9 cellular contexts compared by ENCODE assay signal in the genomic region with DNA sequence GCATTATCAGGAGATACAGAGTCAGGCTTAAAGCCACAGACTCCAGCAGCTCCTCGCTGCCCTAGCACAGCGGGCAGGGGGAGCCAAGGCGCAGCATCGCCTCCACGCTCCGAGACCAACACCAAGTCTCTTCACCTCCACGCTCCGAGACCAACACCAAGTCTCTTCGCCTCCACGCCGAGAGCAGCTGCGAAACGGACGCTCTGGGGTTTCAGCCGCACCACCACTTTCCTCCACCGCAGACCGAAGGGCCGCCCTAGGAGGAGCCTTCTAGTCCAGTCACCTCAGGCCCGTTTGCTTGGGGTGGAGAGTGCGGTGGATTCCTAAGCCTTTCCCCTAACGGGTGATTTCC. TPM values are rescaled to one million over a fixed set of nuclear protein-coding genes. Genes with fewer than 3 reads are reported as not detected.
A peak's percentile ranks its signal among the peaks of the same experiment; 100 is the strongest.
DNase-seq lines count a peak whose midpoint lies in the region; ATAC-seq, FAIRE-seq and TF ChIP-seq lines count a peak whose summit lies in the region.
"Had no signal": no experiment of that assay in that cellular context is flagged by ENCODE, and none has a peak within 500 bp of the region (broad histone marks: within the 10 kb centered on the region; RNA-seq: fewer than 3 reads in every experiment).

No MANE protein-coding gene starts in this region.

- H3K4me3 ChIP-seq in SU-DHL-6 (ENCODE audit: insufficient read depth, low read length, poor library complexity, severe bottlenecking) (peak overlapping the region; percentile 68), iPS-20b (ENCODE audit: low read length) (peak overlapping the region; percentile 83), skeletal muscle satellite cell (ENCODE audit: low read length) (peak overlapping the region; percentile 94)

- H3K79me2 ChIP-seq in SU-DHL-6 (ENCODE audit: insufficient read depth, low read length), result no peaks in the 10 kb centered on the region

- H3F3A ChIP-seq in SU-DHL-6 (ENCODE audit: insufficient read depth), result peaks cover 8% of the 10 kb centered on the region; the same call in 1 of the 2 replicates

- H3K9me3 ChIP-seq in SU-DHL-6 (ENCODE audit: insufficient read depth, low read length) (no peaks in the 10 kb centered on the region), iPS-20b (ENCODE audit: insufficient read depth, low read depth, low read length) (no peaks in the 10 kb centered on the region), skeletal muscle satellite cell (replicated peaks; ENCODE audit: low read length) (no peaks in the 10 kb centered on the region)

- FAIRE-seq in D721Med (lab: Jason Lieb, UNC), result no peak
- FAIRE-seq: islet of Langerhans had no signal

- peak overlapping the region; percentile 92 for H2AFZ ChIP-seq in SU-DHL-6 (ENCODE audit: low read depth, low read length, severe bottlenecking)

- H4K20me1 ChIP-seq in SU-DHL-6 (ENCODE audit: low read depth, low read length), result 0 out of 2 replicates have a peak, but pooled peaks cover 3% of the 10 kb centered on the region

- TF ChIP-seq CTCF in D721Med (IDR thresholded peaks at IDR 0.05; ENCODE audit: insufficient read depth, missing control alignments) (peak; percentile 13), SU-DHL-6 (IDR thresholded peaks at IDR 0.05; ENCODE audit: insufficient read depth, low read length, poor library complexity, severe bottlenecking) (no peak)

- no peak for DNase-seq in D721Med (ENCODE audit: insufficient read length, low spot score)
- DNase-seq in HK-2 (ENCODE audit: unreplicated experiment), result peak; percentile 50
- peak; percentile 21 to 61 for DNase-seq in T47D (ENCODE audit: low read depth in 1 of 2, low spot score in 1 of 2)
- DNase-seq in effector CD4-positive, alpha-beta T cell, result no peak

- no peaks in the 10 kb centered on the region for H3K27me3 ChIP-seq in SU-DHL-6 (ENCODE audit: low read length)
- peaks cover 22% of the 10 kb centered on the region for H3K27me3 ChIP-seq in iPS-20b (ENCODE audit: insufficient read depth, low read length)
- H3K27me3 ChIP-seq in skeletal muscle satellite cell (ENCODE audit: control insufficient read depth, insufficient read depth, low read length), result no peaks in the 10 kb centered on the region

- in situ Hi-C loops in T47D (cut with HindIII; ENCODE audit: low pct_unique_long_range_greater_than_20kb, low sequenced_read_pairs), result no loop called here

- H3K36me3 ChIP-seq in SU-DHL-6 (ENCODE audit: low read length), result no peaks in the 10 kb centered on the region
- no peaks in the 10 kb centered on the region for H3K36me3 ChIP-seq in iPS-20b (ENCODE audit: insufficient read depth, low read depth, low read length)
- H3K36me3 ChIP-seq in skeletal muscle satellite cell (ENCODE audit: insufficient read depth, low read length), result no peaks in the 10 kb centered on the region

- peak overlapping the region; percentile 68 for H3K4me2 ChIP-seq in SU-DHL-6 (ENCODE audit: low read depth, low read length, poor library complexity, severe bottlenecking)
- H3K4me2 ChIP-seq in skeletal muscle satellite cell (ENCODE audit: low read length), result peak overlapping the region; percentile 93

- ATAC-seq in GM19397 (IDR thresholded peaks at IDR 0.05; ENCODE audit: unreplicated experiment), result peak; percentile 41

- H3K4me1 ChIP-seq in iPS-20b (ENCODE audit: insufficient read depth, low read length), result peaks cover 8% of the 10 kb centered on the region
- peaks cover 17% of the 10 kb centered on the region for H3K4me1 ChIP-seq in skeletal muscle satellite cell (ENCODE audit: control insufficient read depth, insufficient read depth, low read length)

- no peaks in the 10 kb centered on the region for H3K9me2 ChIP-seq in SU-DHL-6 (replicated peaks; ENCODE audit: insufficient read depth, low read length)

- H3K27ac ChIP-seq in SU-DHL-6 (ENCODE audit: low read depth, low read length), result no peak overlapping the region
- no peak overlapping the region for H3K27ac ChIP-seq in iPS-20b (ENCODE audit: low read length)

- H3K9ac ChIP-seq in SU-DHL-6 (ENCODE audit: low read length) (peak overlapping the region; percentile 66), iPS-20b (ENCODE audit: low read depth, low read length) (peak overlapping the region; percentile 80), skeletal muscle satellite cell (ENCODE audit: low read depth, low read length) (peak overlapping the region; percentile 85)

RNA-seq across cellular contexts. Expression of gene DMXL2, which starts 0.7 kb away (rescaled TPM):
- total RNA-seq in skeletal muscle satellite cell (2012; rRNA removed), result 18.6 and 21.5 TPM in 2 replicates

RNA-seq across cellular contexts. Expression of gene SCG3, which starts 59.4 kb away (rescaled TPM):
- not detected in 2 replicates for total RNA-seq in skeletal muscle satellite cell (2012; rRNA removed)

Comparison
In these comparisons a context has a peak if more than half of its experiments do, and no peak if none do; other contexts are left out.
1. DNase-seq: peak in HK-2 (single experiment) and T47D (2 of 2); none in D721Med (single experiment) and effector CD4-positive, alpha-beta T cell (single experiment).
2. Peak in every context shown above with its lines, with median percentiles within 50 percentile points of each other: H3K4me3 ChIP-seq and H3K9ac ChIP-seq.